23 cellular contexts compared by ENCODE assay signal in the genomic region with DNA sequence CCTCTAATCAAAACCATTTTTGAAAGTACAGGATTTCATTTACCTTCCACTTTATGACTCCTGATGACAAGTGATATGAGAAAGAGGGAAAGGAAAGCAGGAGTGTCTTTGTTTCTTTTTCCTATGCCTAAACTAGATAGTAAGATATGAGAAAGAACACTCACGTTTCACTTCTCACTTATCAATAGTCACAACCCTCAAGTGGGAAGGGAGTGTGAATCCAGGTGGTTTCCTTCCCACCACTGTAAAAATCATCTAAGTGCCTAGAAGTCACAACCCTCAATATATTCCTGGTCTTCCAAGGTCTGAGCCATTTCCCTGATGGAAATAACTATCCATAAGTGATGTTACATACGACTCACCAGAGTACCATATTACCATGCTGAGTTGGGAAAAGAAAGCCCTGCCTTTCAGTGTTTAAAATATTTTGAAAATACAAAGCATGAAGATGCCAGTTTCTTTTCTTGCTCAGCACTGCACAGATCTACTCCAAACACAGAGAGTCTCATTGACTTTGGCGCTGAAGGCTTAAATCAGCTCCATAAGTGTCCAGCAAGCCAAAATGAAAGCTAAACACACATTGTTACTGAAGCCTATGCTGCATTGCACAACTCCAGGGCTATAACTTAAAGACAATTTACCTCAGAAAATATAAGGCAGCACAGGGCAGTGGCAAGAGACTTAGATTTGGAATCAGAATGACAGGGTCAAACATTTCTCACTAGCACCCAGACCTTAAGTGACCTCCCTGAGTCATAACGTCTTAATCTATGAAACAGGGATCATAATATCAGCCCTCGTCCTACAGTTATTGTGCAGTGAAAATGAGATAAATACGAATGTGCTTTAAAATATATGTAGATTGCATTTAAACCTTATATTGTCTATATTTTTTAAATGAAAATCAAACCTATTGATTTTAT.
DNase-seq lines count a peak whose midpoint lies in the region; ATAC-seq, FAIRE-seq and TF ChIP-seq lines count a peak whose summit lies in the region.
"Had no signal": no experiment of that assay in that cellular context is flagged by ENCODE, and none has a peak within 500 bp of the region (broad histone marks: within the 10 kb centered on the region; RNA-seq: fewer than 3 reads in every experiment).

No MANE protein-coding gene starts in this region.

- FAIRE-seq in H54 (lab: Jason Lieb, UNC) (peak; percentile 79), kidney (lab: Jason Lieb, UNC) (no peak)

- H2AFZ ChIP-seq in neuronal stem cell (ENCODE audit: low read length) = peak overlapping the region; percentile 56

- TF ChIP-seq CTCF in cardiac fibroblast (IDR thresholded peaks at IDR 0.05; ENCODE audit: low read depth, low read length) (no peak), kidney (IDR thresholded peaks at IDR 0.05; ENCODE audit: borderline replicate concordance, extremely low read depth, insufficient read depth) (no peak)

- H2AK5ac ChIP-seq in neuronal stem cell (ENCODE audit: low read depth, low read length) = no peak overlapping the region

- TF ChIP-seq POLR2A in H54 (IDR thresholded peaks at IDR 0.05; ENCODE audit: low read depth, low read length) = no peak

- H3K18ac ChIP-seq in neuronal stem cell (ENCODE audit: low read length) = no peak overlapping the region

- no peak overlapping the region for H3K14ac ChIP-seq in neuronal stem cell (ENCODE audit: low read length)

- H3K9me3 ChIP-seq in neuronal stem cell (replicated peaks in 1 of 2; ENCODE audit: control insufficient read depth in 2 of 2, insufficient read depth in 1 of 2, low read depth in 1 of 2, low read length in 2 of 2) (no peaks in the 10 kb centered on the region), kidney (ENCODE audit: control insufficient read depth in 1 of 2, low read length in 2 of 2) (no peaks in the 10 kb centered on the region)
- H3K9me3 ChIP-seq: esophagus muscularis mucosa, neutrophil, stomach, upper lobe of left lung had no signal

- H2BK5ac ChIP-seq in neuronal stem cell (ENCODE audit: low read length) = no peak overlapping the region

- H3K27ac ChIP-seq in neuronal stem cell (replicated peaks; ENCODE audit: low read length) = no peak overlapping the region
- H3K27ac ChIP-seq in kidney (ENCODE audit: low read depth in 2 of 2, low read length in 2 of 2) = no peak overlapping the region
- H3K27ac ChIP-seq: esophagus muscularis mucosa, neutrophil, stomach, upper lobe of left lung had no signal

- H3K9ac ChIP-seq in neuronal stem cell (ENCODE audit: low read depth, low read length, poor library complexity) = no peak overlapping the region
- no peak overlapping the region for H3K9ac ChIP-seq in kidney (ENCODE audit: low read length in 2 of 2)

- no peak overlapping the region for H2BK120ac ChIP-seq in neuronal stem cell (ENCODE audit: low read depth, low read length)

- no peak overlapping the region for H3K4me2 ChIP-seq in neuronal stem cell (ENCODE audit: insufficient read depth, low read length, poor library complexity, severe bottlenecking)

- H3K4ac ChIP-seq in neuronal stem cell (ENCODE audit: low read length) = no peak overlapping the region

- intact Hi-C loops in kidney (cut with DNase I) = no loop called here

- no peaks in the 10 kb centered on the region for H3K79me1 ChIP-seq in neuronal stem cell (ENCODE audit: low read depth, low read length)

- no peaks in the 10 kb centered on the region for H3K27me3 ChIP-seq in neuronal stem cell (ENCODE audit: control insufficient read depth in 3 of 3, insufficient read depth in 3 of 3, low read depth in 1 of 3, low read length in 3 of 3)
- H3K27me3 ChIP-seq: esophagus muscularis mucosa, neutrophil, stomach, upper lobe of left lung had no signal

- no peak overlapping the region for H2BK15ac ChIP-seq in neuronal stem cell (ENCODE audit: low read length)

- WGBS in neuronal stem cell (ENCODE audit: extremely low coverage in 2 of 2, insufficient read length in 2 of 2, insufficient replicate concordance in 1 of 2), 2 donors = no CpG with 5 or more reads among the region's 6 CpGs

- ATAC-seq in GM21786 (IDR thresholded peaks at IDR 0.05; ENCODE audit: unreplicated experiment) = no peak

- H3K36me3 ChIP-seq in neuronal stem cell (replicated peaks in 1 of 2; ENCODE audit: control insufficient read depth in 2 of 2, insufficient read depth in 2 of 2, low read length in 2 of 2) (no peaks in the 10 kb centered on the region), kidney (ENCODE audit: control insufficient read depth in 1 of 2, insufficient read depth in 2 of 2, low read length in 2 of 2) (no peaks in the 10 kb centered on the region)
- H3K36me3 ChIP-seq: esophagus muscularis mucosa, neutrophil, stomach, upper lobe of left lung had no signal

- H2BK12ac ChIP-seq in neuronal stem cell (ENCODE audit: low read length) = no peak overlapping the region

- no peak overlapping the region for H4K8ac ChIP-seq in neuronal stem cell (ENCODE audit: low read depth, low read length)

- H3K4me1 ChIP-seq in neuronal stem cell (ENCODE audit: control insufficient read depth in 2 of 2, insufficient read depth in 1 of 2, low read depth in 1 of 2, low read length in 2 of 2) (peaks cover 2 to 12% of the 10 kb centered on the region in 2 donors), kidney (ENCODE audit: control insufficient read depth in 1 of 2, insufficient read depth in 1 of 2, low read depth in 1 of 2, low read length in 2 of 2) (no peaks in the 10 kb centered on the region)
- H3K4me1 ChIP-seq: esophagus muscularis mucosa, stomach, upper lobe of left lung had no signal

- H3K4me3 ChIP-seq in cardiac fibroblast (replicated peaks in 1 of 2; ENCODE audit: low read depth in 2 of 2, low read length in 2 of 2) (no peak overlapping the region), neuronal stem cell (ENCODE audit: low read length in 2 of 2) (no peak overlapping the region), kidney (ENCODE audit: low read length in 2 of 2) (no peak overlapping the region)
- H3K4me3 ChIP-seq: esophagus muscularis mucosa, stomach, upper lobe of left lung had no signal

- H3K23ac ChIP-seq in neuronal stem cell (ENCODE audit: low read depth, low read length, poor library complexity) = no peak overlapping the region

- DNase-seq in H54 (ENCODE audit: insufficient read length, low spot score) (no peak), NCI-H2227 treated with DMSO at 0.1 percent for 48 hours (lab: John Stamatoyannopoulos, UW) (peak; percentile 25), cardiac fibroblast (ENCODE audit: low read depth in 2 of 2) (peak; percentile 13 to 28), neuronal stem cell (ENCODE audit: low spot score) (no peak), NCI-H1105 treated with DMSO at 0.1 percent for 48 hours (lab: John Stamatoyannopoulos, UW) (no peak), NCI-H524 treated with DMSO at 0.1 percent for 48 hours (lab: John Stamatoyannopoulos, UW) (no peak), kidney (no peak)
- DNase-seq: activated CD4-positive, alpha-beta T cell treated with anti-CD3 and anti-CD28 coated beads for 1 hour; activated CD8-positive, alpha-beta memory T cell treated with anti-CD3 and anti-CD28 coated beads for 24 hours; activated naive CD4-positive, alpha-beta T cell treated with anti-CD3 and anti-CD28 coated beads, Interleukin-2, amount 10 ng/mL, durations not matched to agents 7 days and 5 days; activated T-cell treated with anti-CD3 and anti-CD28 coated beads, Interleukin-2, amount 50 U/mL, for 48 hours; aorta; cerebellar nuclear complex; DMS79 treated with DMSO at 0.1 percent for 48 hours; effector memory CD4-positive, alpha-beta T cell; NCI-H345; stimulated activated CD4-positive, alpha-beta T cell treated with anti-CD3 and anti-CD28 coated beads, Interleukin-4, amount 100 ng/mL, for 4 hours; stomach; T-helper 9 cell; upper lobe of left lung had no signal

- no peak overlapping the region for H4K91ac ChIP-seq in neuronal stem cell (ENCODE audit: low read depth, low read length, poor library complexity)

Comparison
In these comparisons a context has a peak if more than half of its experiments do, and no peak if none do; other contexts are left out.
1. DNase-seq: peak in NCI-H2227 treated with DMSO at 0.1 percent for 48 hours (single experiment) and cardiac fibroblast (2 of 2); none in H54 (single experiment), neuronal stem cell (single experiment), NCI-H1105 treated with DMSO at 0.1 percent for 48 hours (single experiment), NCI-H524 treated with DMSO at 0.1 percent for 48 hours (single experiment) and kidney (single experiment).